ENCODE assay signal across 15 cellular contexts in genomic region chr17:6530324-6530920, GRCh38. TPM values are rescaled to one million over a fixed set of nuclear protein-coding genes. Genes with fewer than 3 reads are reported as not detected.
DNase-seq lines count a peak whose midpoint lies in the region; ATAC-seq and TF ChIP-seq lines count a peak whose summit lies in the region.
"Had no signal": no experiment of that assay in that cellular context is flagged by ENCODE, and none has a peak within 500 bp of the region (broad histone marks: within the 10 kb centered on the region; RNA-seq: fewer than 3 reads in every experiment).

No MANE protein-coding gene starts in this region.

- H3K79me1 ChIP-seq in neuronal stem cell (ENCODE audit: low read depth, low read length), result peaks cover 1% of the 10 kb centered on the region

- DNase-seq in GM23338 (ENCODE audit: low spot score) (no peak), WTC11 (ENCODE audit: low spot score) (no peak), esophagus muscularis mucosa (ENCODE audit: extremely low spot score) (no peak), neuronal stem cell (ENCODE audit: low spot score) (no peak), globus pallidus (ENCODE audit: low spot score) (no peak), NCI-H187 (lab: John Stamatoyannopoulos, UW) (no peak), prostate gland (ENCODE audit: low spot score) (no peak)
- no peak for DNase-seq in stimulated activated CD4-positive, alpha-beta T cell treated with anti-CD3 and anti-CD28 coated beads, Interleukin-4, amount 100 ng/mL, for 24 hours
- DNase-seq: 8988T; AML-193; Calu3; CD8-positive, alpha-beta memory T cell; DMS 273 treated with DMSO at 0.1 percent for 48 hours had no signal

- peak overlapping the region; percentile 51 for H3K4me3 Mint-ChIP-seq in GM23338
- H3K4me3 Mint-ChIP-seq in WTC11, result peak overlapping the region; percentile 14; the same call in 1 of the 2 replicates
- H3K4me3 Mint-ChIP-seq: CD8-positive, alpha-beta memory T cell; IgD-negative memory B cell had no signal

- no peaks in the 10 kb centered on the region for H4K20me1 ChIP-seq in GM23338 (replicated peaks; ENCODE audit: insufficient read depth)
- H4K20me1 ChIP-seq: BLaER1 had no signal

- 93% methylated on average over 5 of the region's 5 CpGs for WGBS in esophagus muscularis mucosa
- no CpG with 5 or more reads among the region's 5 CpGs for WGBS in neuronal stem cell (ENCODE audit: extremely low coverage in 2 of 2, insufficient read length in 2 of 2, insufficient replicate concordance in 1 of 2), 2 donors
- WGBS in prostate gland, result 92% methylated on average over 5 of the region's 5 CpGs

- no peak overlapping the region for H3K27ac Mint-ChIP-seq in GM23338
- no peak overlapping the region for H3K27ac Mint-ChIP-seq in WTC11
- H3K27ac Mint-ChIP-seq: CD8-positive, alpha-beta memory T cell; IgD-negative memory B cell had no signal

- no peak for TF ChIP-seq POLR2A in esophagus muscularis mucosa (IDR thresholded peaks at IDR 0.05; ENCODE audit: low read depth)
- no peak for TF ChIP-seq POLR2A in prostate gland (IDR thresholded peaks at IDR 0.05)

- peaks cover 15% of the 10 kb centered on the region for H3K27me3 Mint-ChIP-seq in GM23338 (ENCODE audit: insufficient read depth, low read depth, poor library complexity)
- no peaks in the 10 kb centered on the region; the same call in 1 of the 2 replicates for H3K27me3 Mint-ChIP-seq in WTC11 (ENCODE audit: low read depth)
- H3K27me3 Mint-ChIP-seq: IgD-negative memory B cell had no signal

- H3K27me3 ChIP-seq in GM23338 (ENCODE audit: insufficient read depth) (no peaks in the 10 kb centered on the region), esophagus muscularis mucosa (no peaks in the 10 kb centered on the region), neuronal stem cell (ENCODE audit: control insufficient read depth in 3 of 3, insufficient read depth in 3 of 3, low read depth in 1 of 3, low read length in 3 of 3) (no peaks in the 10 kb centered on the region), prostate gland (replicated peaks; ENCODE audit: insufficient read depth) (no peaks in the 10 kb centered on the region)
- H3K27me3 ChIP-seq: BLaER1 had no signal

- H2AFZ ChIP-seq in GM23338, result peak overlapping the region; percentile 10; the same call in 1 of the 2 replicates
- no peak overlapping the region for H2AFZ ChIP-seq in neuronal stem cell (ENCODE audit: low read length)

- H3K4me1 Mint-ChIP-seq in GM23338, result peaks cover 13% of the 10 kb centered on the region; the same call in 2 of the 3 replicates
- peaks cover 17% of the 10 kb centered on the region for H3K4me1 Mint-ChIP-seq in WTC11
- H3K4me1 Mint-ChIP-seq: CD8-positive, alpha-beta memory T cell; IgD-negative memory B cell had no signal

- peaks cover 5% of the 10 kb centered on the region; the same call in 1 of the 2 replicates for H3K4me1 ChIP-seq in GM23338 (ENCODE audit: insufficient read depth)
- peaks cover 0 to 57% (median 55%) of the 10 kb centered on the region in 4 donors for H3K4me1 ChIP-seq in esophagus muscularis mucosa
- peaks cover 0 to 7% of the 10 kb centered on the region in 2 donors for H3K4me1 ChIP-seq in neuronal stem cell (ENCODE audit: control insufficient read depth in 2 of 2, insufficient read depth in 1 of 2, low read depth in 1 of 2, low read length in 2 of 2)
- no peaks in the 10 kb centered on the region for H3K4me1 ChIP-seq in prostate gland (replicated peaks)
- H3K4me1 ChIP-seq: BLaER1 had no signal

- H3K79me2 ChIP-seq in GM23338 (replicated peaks; ENCODE audit: insufficient read depth), result no peaks in the 10 kb centered on the region

- CTCF ChIA-PET in WTC11 (lab: Charles Lee), result interaction anchor here (2.4 kb wide), 1 partner anchor 58 kb away, joined by 8 read pairs; no protein-coding TSS in a partner anchor

- no peak overlapping the region for H2BK15ac ChIP-seq in neuronal stem cell (ENCODE audit: low read length)

- peak overlapping the region; percentile 9 for H3K18ac ChIP-seq in neuronal stem cell (ENCODE audit: low read length)

- H3K27ac ChIP-seq in GM23338 (ENCODE audit: low read depth) (no peak overlapping the region), esophagus muscularis mucosa (replicated peaks in 1 of 4) (peak overlapping the region in 3 of 4 donors; percentile 6 to 80 (median 53)), neuronal stem cell (replicated peaks; ENCODE audit: low read length) (no peak overlapping the region), prostate gland (no peak overlapping the region)
- H3K27ac ChIP-seq: BLaER1 had no signal

- H3K36me3 ChIP-seq in GM23338 (ENCODE audit: insufficient read depth), result no peaks in the 10 kb centered on the region
- peaks cover 0 to 8% (median 2%) of the 10 kb centered on the region in 4 donors for H3K36me3 ChIP-seq in esophagus muscularis mucosa
- H3K36me3 ChIP-seq in neuronal stem cell (replicated peaks in 1 of 2; ENCODE audit: control insufficient read depth in 2 of 2, insufficient read depth in 2 of 2, low read length in 2 of 2), result no peaks in the 10 kb centered on the region
- no peaks in the 10 kb centered on the region for H3K36me3 ChIP-seq in prostate gland
- H3K36me3 ChIP-seq: BLaER1 had no signal

- H3K23ac ChIP-seq in neuronal stem cell (ENCODE audit: low read depth, low read length, poor library complexity), result peak overlapping the region; percentile 9

- POLR2A ChIA-PET in WTC11 (lab: Charles Lee), result no interaction called here

- H4K8ac ChIP-seq in neuronal stem cell (ENCODE audit: low read depth, low read length), result no peak overlapping the region

- H3K4me2 ChIP-seq in GM23338 (peak overlapping the region; percentile 60; the same call in 1 of the 2 replicates), neuronal stem cell (ENCODE audit: insufficient read depth, low read length, poor library complexity, severe bottlenecking) (no peak overlapping the region)
- H3K4me2 ChIP-seq: BLaER1 had no signal

- no peak overlapping the region for H3K14ac ChIP-seq in neuronal stem cell (ENCODE audit: low read length)

- TF ChIP-seq CTCF in GM23338 (conservative IDR thresholded peaks at IDR 0.05; ENCODE audit: low read depth in 2 of 2), result no peak
- TF ChIP-seq CTCF in WTC11 (IDR thresholded peaks at IDR 0.05), result no peak
- no peak for TF ChIP-seq CTCF in esophagus muscularis mucosa (IDR thresholded peaks at IDR 0.05)
- TF ChIP-seq CTCF in prostate gland (IDR thresholded peaks at IDR 0.05), result no peak

- no peak overlapping the region for H2BK5ac ChIP-seq in neuronal stem cell (ENCODE audit: low read length)

- H4K91ac ChIP-seq in neuronal stem cell (ENCODE audit: low read depth, low read length, poor library complexity), result no peak overlapping the region

- no peak overlapping the region for H3K4ac ChIP-seq in neuronal stem cell (ENCODE audit: low read length)

- H2BK120ac ChIP-seq in neuronal stem cell (ENCODE audit: low read depth, low read length), result no peak overlapping the region

- no peak overlapping the region for H3K9ac ChIP-seq in neuronal stem cell (ENCODE audit: low read depth, low read length, poor library complexity)
- H3K9ac ChIP-seq: BLaER1 had no signal

- no peak for TF ChIP-seq EP300 in esophagus muscularis mucosa (IDR thresholded peaks at IDR 0.05)

- H3K9me2 ChIP-seq in GM23338 (ENCODE audit: insufficient read depth), result peaks cover 10% of the 10 kb centered on the region; the same call in 1 of the 2 replicates

- H3K36me3 Mint-ChIP-seq in GM23338 (ENCODE audit: low read depth) (no peaks in the 10 kb centered on the region), WTC11 (no peaks in the 10 kb centered on the region)
- H3K36me3 Mint-ChIP-seq: CD8-positive, alpha-beta memory T cell; IgD-negative memory B cell had no signal

- no peaks in the 10 kb centered on the region for H3F3A ChIP-seq in GM23338 (replicated peaks; ENCODE audit: low read depth)

- H3K9me3 Mint-ChIP-seq in GM23338 (no peaks in the 10 kb centered on the region), WTC11 (peaks cover 6% of the 10 kb centered on the region)
- H3K9me3 Mint-ChIP-seq: CD8-positive, alpha-beta memory T cell; IgD-negative memory B cell had no signal

- H3K4me3 ChIP-seq in GM23338 (no peak overlapping the region), esophagus muscularis mucosa (no peak overlapping the region), neuronal stem cell (ENCODE audit: low read length in 2 of 2) (peak overlapping the region in 1 of 2 donors; percentile 17), prostate gland (no peak overlapping the region)
- H3K4me3 ChIP-seq: BLaER1 had no signal

- intact Hi-C loops in esophagus muscularis mucosa (cut with DNase I) (no loop called here), prostate gland (cut with DNase I) (no loop called here)

- H2AK5ac ChIP-seq in neuronal stem cell (ENCODE audit: low read depth, low read length), result no peak overlapping the region

- H2BK12ac ChIP-seq in neuronal stem cell (ENCODE audit: low read length), result no peak overlapping the region

- no peaks in the 10 kb centered on the region for H3K9me3 ChIP-seq in esophagus muscularis mucosa
- no peaks in the 10 kb centered on the region for H3K9me3 ChIP-seq in neuronal stem cell (replicated peaks in 1 of 2; ENCODE audit: control insufficient read depth in 2 of 2, insufficient read depth in 1 of 2, low read depth in 1 of 2, low read length in 2 of 2)
- H3K9me3 ChIP-seq in prostate gland, result no peaks in the 10 kb centered on the region
- H3K9me3 ChIP-seq: BLaER1 had no signal

- ATAC-seq in GM23338, result peak; percentile 54
- peak; percentile 53 for ATAC-seq in WTC11

TF ChIP-seq in GM23338, 12 proteins besides CTCF, POLR2A, EP300 and RAD21 (continues in another document):
- TF ChIP-seq EZH2 (IDR thresholded peaks at IDR 0.05; ENCODE audit: low read depth, unreplicated experiment) (no peak), POLR2AphosphoS5 (IDR thresholded peaks at IDR 0.05; ENCODE audit: low read depth) (no peak), CREB1 (CRISPR knock-in tag; IDR thresholded peaks at IDR 0.05; ENCODE audit: low read depth) (no peak)

RNA-seq across cellular contexts. Expression of gene PITPNM3, which starts 25.9 kb away (rescaled TPM):
- 1.5 and 2.2 TPM in 2 replicates for total RNA-seq in GM23338 (2014; rRNA removed; shearing (Covaris generic))
- polyA plus RNA-seq in GM23338 (2016; fragmentation: Nextera tagmentation; extraction: Ambion mirVana), result 0.68 and 1.0 TPM in 2 replicates
- 2.1 to 2.8 TPM (median 2.3 TPM) in 3 replicates for total RNA-seq in WTC11 (2021)
- total RNA-seq in esophagus muscularis mucosa, result 10 to 100 TPM; 46.5 to 93.2 (median 68.9) TPM
- 2.0 TPM for polyA plus RNA-seq in neuronal stem cell (2013, experiment 1 of 2)
- polyA plus RNA-seq in neuronal stem cell (2013, experiment 2 of 2), result 2.0 TPM
- 1 to 10 TPM; 5.3 to 7.9 TPM for total RNA-seq in prostate gland
- polyA plus RNA-seq: CD8-positive, alpha-beta memory T cell; IgD-negative memory B cell had no signal

Comparison
In these comparisons a context has a peak if more than half of its experiments do, and no peak if none do; other contexts are left out.
1. H3K27ac ChIP-seq: peak in esophagus muscularis mucosa (3 of 4); none in GM23338 (single experiment), neuronal stem cell (single experiment) and prostate gland (0 of 2).
2. RNA of gene PITPNM3, which starts 25.9 kb away (total RNA-seq): 46.5 to 93.2 TPM in esophagus muscularis mucosa; 5.3 to 7.9 TPM in prostate gland, 2.1 to 2.8 TPM in WTC11 and 1.5 to 2.2 TPM in GM23338; every median in the first group is over 4 times any median in the second.